ENCODE assay signal across 22 cellular contexts in the genomic region with DNA sequence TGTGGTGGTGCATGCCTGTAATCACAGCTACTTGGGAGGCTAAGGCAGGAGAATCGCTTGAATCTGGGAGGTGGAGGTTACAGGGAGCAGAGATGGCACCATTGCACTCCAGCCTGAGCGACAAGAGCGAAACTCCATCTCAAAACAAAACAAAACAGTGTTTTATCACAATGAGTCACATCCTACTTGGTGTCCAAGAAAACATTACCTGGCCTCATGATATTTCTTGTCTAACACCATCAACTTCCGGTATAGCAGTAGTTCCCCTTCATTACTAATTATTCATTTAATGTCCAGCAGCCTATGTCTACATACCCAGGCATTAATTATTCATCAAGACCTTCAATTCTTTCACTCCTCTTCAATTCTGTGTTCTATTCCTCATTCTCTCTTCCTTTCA.
DNase-seq lines count a peak whose midpoint lies in the region; ATAC-seq and TF ChIP-seq lines count a peak whose summit lies in the region.
"Had no signal": no experiment of that assay in that cellular context is flagged by ENCODE, and none has a peak within 500 bp of the region (broad histone marks: within the 10 kb centered on the region; RNA-seq: fewer than 3 reads in every experiment).

No MANE protein-coding gene starts in this region.

- no peaks in the 10 kb centered on the region for H3K4me1 ChIP-seq in spleen
- H3K4me1 ChIP-seq: BE2C, Caco-2 had no signal

- no peaks in the 10 kb centered on the region for H3K36me3 ChIP-seq in spleen
- H3K36me3 ChIP-seq: BE2C had no signal

- peaks cover 0 to 24% (median 3%) of the 10 kb centered on the region in 8 donors for H3K9me3 ChIP-seq in spleen
- H3K9me3 ChIP-seq: BE2C, Caco-2 had no signal

- 71 to 89% (median 78%) methylated on average over 4 of the region's 4 CpGs for WGBS in spleen, 5 donors

- H3K4me3 ChIP-seq in GM12865 (ENCODE audit: low read depth, low read length), result no peak overlapping the region
- H3K4me3 ChIP-seq in epithelial cell of esophagus (ENCODE audit: low read length), result no peak overlapping the region
- H3K4me3 ChIP-seq in spleen, result no peak overlapping the region
- H3K4me3 ChIP-seq: K562 had no signal

- TF ChIP-seq CTCF in GM12865 (IDR thresholded peaks at IDR 0.05; ENCODE audit: insufficient read depth, low read depth, low read length, missing control alignments) (no peak), epithelial cell of esophagus (IDR thresholded peaks at IDR 0.05; ENCODE audit: insufficient read depth, low read depth, low read length, missing control alignments) (no peak), spleen (IDR thresholded peaks at IDR 0.05 in 8 of 11, conservative IDR thresholded peaks at IDR 0.05 in 3 of 11) (no peak)

- H3K27ac ChIP-seq in spleen, result no peak overlapping the region
- H3K27ac ChIP-seq: HL-60 had no signal

- no peaks in the 10 kb centered on the region for H3K27me3 ChIP-seq in spleen (replicated peaks in 1 of 7)
- H3K27me3 ChIP-seq: BE2C had no signal

- DNase-seq in GM12865 (ENCODE audit: low read depth), result peak; percentile 5
- peak; percentile 19 for DNase-seq in NCI-H226
- DNase-seq in epithelial cell of esophagus (ENCODE audit: low read depth), result peak; percentile 7
- no peak for DNase-seq in spleen
- DNase-seq in NCI-H1694 (lab: John Stamatoyannopoulos, UW), result no peak
- DNase-seq in NCI-H1105 (lab: John Stamatoyannopoulos, UW), result no peak
- DNase-seq: ACHN; BE2C; C1 segment of cervical spinal cord; Caco-2; CD4-positive, CD25-positive, alpha-beta regulatory T cell; CD8-positive, alpha-beta memory T cell; DMS79 treated with DMSO at 0.1 percent for 48 hours; GF-D8; GOT3; H7; HFFc6; IMR-90 had no signal

- no peak for TF ChIP-seq POLR2A in spleen (IDR thresholded peaks at IDR 0.05)

- peak; percentile 37 for ATAC-seq in GM19351 (IDR thresholded peaks at IDR 0.05; ENCODE audit: unreplicated experiment)
- ATAC-seq: HCT116, K562 had no signal

- intact Hi-C loops in spleen (cut with DNase I; ENCODE audit: low total_unique reads), result no loop called here

Comparison
In these comparisons a context has a peak if more than half of its experiments do, and no peak if none do; other contexts are left out.
1. DNase-seq: peak in GM12865 (single experiment), NCI-H226 (single experiment) and epithelial cell of esophagus (single experiment); none in spleen (single experiment), NCI-H1694 (single experiment) and NCI-H1105 (single experiment).